In the genomic region with DNA sequence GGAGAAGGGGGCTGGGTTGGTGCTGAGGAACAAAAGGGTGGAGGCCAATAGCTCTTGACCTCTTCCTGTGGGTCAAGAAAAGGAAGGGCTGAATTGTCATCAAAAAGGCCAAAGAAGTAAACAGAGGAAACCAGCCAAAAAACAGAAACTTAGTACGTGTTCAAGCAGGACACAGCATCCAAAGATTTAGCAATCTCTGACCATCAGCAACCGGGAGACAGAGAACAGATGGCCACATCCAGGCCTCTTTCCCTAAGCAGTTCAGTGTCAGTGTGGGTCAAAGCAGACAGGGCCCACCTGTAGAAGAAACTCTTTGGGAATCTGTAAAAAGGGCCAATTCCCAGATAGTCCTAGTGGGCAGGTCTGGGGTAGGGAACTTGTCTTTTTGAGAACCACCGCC, we compare ENCODE assay signal across 1 cellular context.
TF ChIP-seq lines count a peak whose summit lies in the region.

No MANE protein-coding gene starts in this region.

TF ChIP-seq in IMR-90, 13 proteins besides CTCF, POLR2A, EP300 and RAD21:
- TF ChIP-seq RCOR1 (IDR thresholded peaks at IDR 0.05; ENCODE audit: insufficient replicate concordance, low read length): no peak
- no peak for TF ChIP-seq CEBPB (IDR thresholded peaks at IDR 0.05; ENCODE audit: low read depth, low read length)
- no peak for TF ChIP-seq MXI1 (IDR thresholded peaks at IDR 0.05; ENCODE audit: borderline replicate concordance, low read depth, low read length)
- no peak for TF ChIP-seq MAZ (IDR thresholded peaks at IDR 0.05; ENCODE audit: borderline replicate concordance, low read depth, low read length)
- TF ChIP-seq, protein P1, sequence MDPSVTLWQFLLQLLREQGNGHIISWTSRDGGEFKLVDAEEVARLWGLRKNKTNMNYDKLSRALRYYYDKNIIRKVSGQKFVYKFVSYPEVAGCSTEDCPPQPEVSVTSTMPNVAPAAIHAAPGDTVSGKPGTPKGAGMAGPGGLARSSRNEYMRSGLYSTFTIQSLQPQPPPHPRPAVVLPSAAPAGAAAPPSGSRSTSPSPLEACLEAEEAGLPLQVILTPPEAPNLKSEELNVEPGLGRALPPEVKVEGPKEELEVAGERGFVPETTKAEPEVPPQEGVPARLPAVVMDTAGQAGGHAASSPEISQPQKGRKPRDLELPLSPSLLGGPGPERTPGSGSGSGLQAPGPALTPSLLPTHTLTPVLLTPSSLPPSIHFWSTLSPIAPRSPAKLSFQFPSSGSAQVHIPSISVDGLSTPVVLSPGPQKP (IDR thresholded peaks at IDR 0.05; ENCODE audit: borderline replicate concordance, low read depth, low read length): no peak
- TF ChIP-seq, protein P2, sequence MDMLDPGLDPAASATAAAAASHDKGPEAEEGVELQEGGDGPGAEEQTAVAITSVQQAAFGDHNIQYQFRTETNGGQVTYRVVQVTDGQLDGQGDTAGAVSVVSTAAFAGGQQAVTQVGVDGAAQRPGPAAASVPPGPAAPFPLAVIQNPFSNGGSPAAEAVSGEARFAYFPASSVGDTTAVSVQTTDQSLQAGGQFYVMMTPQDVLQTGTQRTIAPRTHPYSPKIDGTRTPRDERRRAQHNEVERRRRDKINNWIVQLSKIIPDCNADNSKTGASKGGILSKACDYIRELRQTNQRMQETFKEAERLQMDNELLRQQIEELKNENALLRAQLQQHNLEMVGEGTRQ (IDR thresholded peaks at IDR 0.05; ENCODE audit: low read depth, low read length): no peak
- no peak for TF ChIP-seq MAFK (IDR thresholded peaks at IDR 0.05; ENCODE audit: low read depth, low read length)
- no peak for TF ChIP-seq NFE2L2 (IDR thresholded peaks at IDR 0.05; ENCODE audit: low read depth, low read length)
- TF ChIP-seq BHLHE40 (IDR thresholded peaks at IDR 0.05; ENCODE audit: low read depth, low read length): no peak
- no peak for TF ChIP-seq CHD1 (IDR thresholded peaks at IDR 0.05; ENCODE audit: low read depth, low read length)
- TF ChIP-seq FOS (IDR thresholded peaks at IDR 0.05; ENCODE audit: low read depth, low read length): no peak
- no peak for TF ChIP-seq RFX5 (IDR thresholded peaks at IDR 0.05; ENCODE audit: low read depth, low read length)
- TF ChIP-seq SMC3 (IDR thresholded peaks at IDR 0.05; ENCODE audit: low read depth, low read length): no peak
TF ChIP-seq in IMR-90: peak in this region for 0.
